Comparison of ENCODE assay signal across 9 cellular contexts in the genomic region with DNA sequence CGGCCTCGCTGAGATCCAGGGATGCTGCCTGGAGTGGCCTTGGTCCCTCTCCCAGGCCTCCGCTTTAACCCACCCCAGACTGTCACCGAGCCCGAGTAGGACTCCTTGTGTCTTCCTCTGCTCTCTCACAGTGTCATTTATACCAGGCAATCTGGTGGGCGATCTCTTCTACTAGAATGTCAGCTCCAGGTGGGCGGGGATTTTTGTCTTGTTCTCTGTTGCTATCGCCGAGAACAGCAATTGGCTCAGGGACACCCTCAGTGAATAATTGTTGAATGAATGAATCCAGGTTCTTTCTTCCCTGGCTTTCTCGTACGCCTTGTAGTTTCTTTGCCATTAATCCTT. TPM values are rescaled to one million over a fixed set of nuclear protein-coding genes. Genes with fewer than 3 reads are reported as not detected.
DNase-seq lines count a peak whose midpoint lies in the region; ATAC-seq, FAIRE-seq and TF ChIP-seq lines count a peak whose summit lies in the region.
"Had no signal": no experiment of that assay in that cellular context is flagged by ENCODE, and none has a peak within 500 bp of the region (broad histone marks: within the 10 kb centered on the region; RNA-seq: fewer than 3 reads in every experiment).

No MANE protein-coding gene starts in this region.

- H3K27ac ChIP-seq in H1 (ENCODE audit: low read depth, low read length) (peak overlapping the region; percentile 93), transverse colon (peak overlapping the region; percentile 87 to 94 (median 92))

- CTCF ChIA-PET in H1 (lab: Charles Lee; ENCODE audit: partially characterized antibody): interaction anchor here (1.3 to 11.4 kb wide), 4 partner anchors 11 to 26 kb away, joined by 3 to 108 read pairs (median 6); no protein-coding TSS in a partner anchor

- H3K4me3 ChIP-seq in H1 (ENCODE audit: extremely low read depth in 1 of 4, insufficient read depth in 2 of 4, low read depth in 3 of 4, low read length in 4 of 4): peak overlapping the region; percentile 93 to 100 (median 98)
- peak overlapping the region; percentile 69 to 92 (median 86) for H3K4me3 ChIP-seq in transverse colon

- peaks cover 4 to 8% of the 10 kb centered on the region in 2 experiments for H4K20me1 ChIP-seq in H1 (replicated peaks in 1 of 2; ENCODE audit: control insufficient read depth in 1 of 2, insufficient read depth in 2 of 2, low read length in 2 of 2)

- H3K56ac ChIP-seq in H1 (replicated peaks; ENCODE audit: insufficient read length, low read depth, low read length): peak overlapping the region; percentile 70

- TF ChIP-seq CTCF in H1 (IDR thresholded peaks at IDR 0.05; ENCODE audit: control extremely low read depth in 1 of 3, insufficient read depth in 1 of 3, low read depth in 1 of 3, low read length in 3 of 3) (no peak), nephron progenitor cell (IDR thresholded peaks at IDR 0.05) (no peak), transverse colon (IDR thresholded peaks at IDR 0.05) (no peak)

- peaks cover 42% of the 10 kb centered on the region for H3K36me3 Mint-ChIP-seq in nephron progenitor cell (ENCODE audit: low read depth)

- peak overlapping the region; percentile 69; the same call in 1 of the 2 replicates for H2BK5ac ChIP-seq in H1 (ENCODE audit: low read depth, low read length)

- no peak overlapping the region for H3K23ac ChIP-seq in H1 (ENCODE audit: insufficient read length)

- no peak for TF ChIP-seq RAD21 in H1 (IDR thresholded peaks at IDR 0.05 in 1 of 2, conservative IDR thresholded peaks at IDR 0.05 in 1 of 2; ENCODE audit: low read depth in 2 of 2, low read length in 2 of 2)

- intact Hi-C loops in transverse colon (cut with DNase I; ENCODE audit: low total_unique reads): no loop called here

- H3K27me3 ChIP-seq in H1 (replicated peaks in 1 of 4; ENCODE audit: control insufficient read depth in 3 of 4, extremely low read depth in 1 of 4, insufficient read depth in 3 of 4, low read length in 3 of 4): no peaks in the 10 kb centered on the region
- no peaks in the 10 kb centered on the region for H3K27me3 ChIP-seq in transverse colon

- peak overlapping the region; percentile 85 to 92 for H3K4me2 ChIP-seq in H1 (ENCODE audit: insufficient read depth in 1 of 2, low read depth in 2 of 2, low read length in 2 of 2)

- H3K79me1 ChIP-seq in H1 (ENCODE audit: low read depth, low read length): peaks cover 6% of the 10 kb centered on the region

- H2BK120ac ChIP-seq in H1 (replicated peaks; ENCODE audit: low read depth, low read length): no peak overlapping the region

- peak overlapping the region; percentile 75 for H2AK5ac ChIP-seq in H1 (ENCODE audit: low read depth, low read length)

- peak overlapping the region; percentile 46; the same call in 1 of the 2 replicates for H2AFZ ChIP-seq in H1 (ENCODE audit: low read length)

- no peak for FAIRE-seq in H1 (lab: Jason Lieb, UNC)

- H3K36me3 ChIP-seq in H1 (ENCODE audit: control insufficient read depth in 2 of 4, insufficient read depth in 4 of 4, low read length in 3 of 4) (peaks cover 6 to 29% (median 19%) of the 10 kb centered on the region in 4 experiments; a peak in 7 of 8 replicates), transverse colon (peaks cover 0 to 26% (median 10%) of the 10 kb centered on the region in 4 donors)

- no peak overlapping the region for H3K18ac ChIP-seq in H1 (ENCODE audit: extremely low read depth, low read length)

- peaks cover 8% of the 10 kb centered on the region; the same call in 1 of the 2 replicates for H3K23me2 ChIP-seq in H1 (ENCODE audit: low read depth, low read length)

- H3K4me1 ChIP-seq in H1 (replicated peaks in 1 of 4; ENCODE audit: control insufficient read depth in 3 of 4, insufficient read depth in 4 of 4, low read length in 3 of 4): peaks cover 0 to 6% (median under 1%) of the 10 kb centered on the region in 4 experiments; a peak in 2 of 7 replicates
- H3K4me1 ChIP-seq in transverse colon: peaks cover 17 to 36% (median 29%) of the 10 kb centered on the region in 4 donors

- H2BK20ac ChIP-seq in H1 (ENCODE audit: low read length): no peak overlapping the region

- DNase-seq in H1 (ENCODE audit: low read depth in 1 of 2, low spot score in 2 of 2) (no peak), nephron progenitor cell (no peak), transverse colon (no peak), NOMO-1 (lab: John Stamatoyannopoulos, UW; ENCODE audit: unreplicated experiment in 2 of 2) (no peak), NCI-H526 treated with DMSO at 0.1 percent for 48 hours (lab: John Stamatoyannopoulos, UW) (no peak)

- H3K9me3 Mint-ChIP-seq in nephron progenitor cell: no peaks in the 10 kb centered on the region

- in situ Hi-C loops in transverse colon (cut with MboI; ENCODE audit: low pct_ligation_motif_present in 1 of 4, low pct_unique_long_range_greater_than_20kb in 1 of 4, low sequenced_read_pairs in 3 of 4): no loop called here

- peak overlapping the region; percentile 95 for H3K27ac Mint-ChIP-seq in nephron progenitor cell

- ATAC-seq in GM21576 (IDR thresholded peaks at IDR 0.05; ENCODE audit: unreplicated experiment): peak; percentile 1
- peak; percentile 12 for ATAC-seq in SK-N-SH treated with all-trans-retinoic acid at 6 μM for 48 hours
- ATAC-seq in GM19397 (IDR thresholded peaks at IDR 0.05; ENCODE audit: unreplicated experiment): no peak

- peak overlapping the region; percentile 13 for H3K4ac ChIP-seq in H1 (replicated peaks; ENCODE audit: insufficient read length, low read depth, low read length)

- H2BK12ac ChIP-seq in H1 (ENCODE audit: low read depth, low read length): peak overlapping the region; percentile 41; the same call in 1 of the 2 replicates

- peaks cover 4 to 44% of the 10 kb centered on the region in 2 experiments for H3K79me2 ChIP-seq in H1 (ENCODE audit: control insufficient read depth in 1 of 2, insufficient read depth in 2 of 2, low read length in 2 of 2)

- TF ChIP-seq POLR2A in H1 (IDR thresholded peaks at IDR 0.05; ENCODE audit: control extremely low read depth in 1 of 2, low read depth in 2 of 2, low read length in 2 of 2) (no peak), transverse colon (IDR thresholded peaks at IDR 0.05) (no peak)

- H2BK15ac ChIP-seq in H1 (ENCODE audit: low read length): no peak overlapping the region

- H3K4me1 Mint-ChIP-seq in nephron progenitor cell: peaks cover 43% of the 10 kb centered on the region

- 13% methylated on average over 11 of the region's 11 CpGs; no CpG with 5 or more reads in 1 of the 2 experiments for WGBS in H1 (ENCODE audit: extremely low coverage in 1 of 2, insufficient coverage in 1 of 2, insufficient read length in 1 of 2, insufficient replicate concordance in 2 of 2, low coverage in 1 of 2, low lambda C conversion rate in 2 of 2, missing lambda C conversion rate in 1 of 2), 2 experiments
- whole genome bisulfite sequencing in transverse colon (ENCODE audit: low coverage in 1 of 2), 2 donors: 0 to 1% methylated on average over 2 to 11 of the region's 11 CpGs

- H3K4me3 Mint-ChIP-seq in nephron progenitor cell: peak overlapping the region; percentile 99

- POLR2A ChIA-PET in H1 (lab: Charles Lee; ENCODE audit: partially characterized antibody): interaction anchor here (0.6 to 4.7 kb wide), 10 partner anchors 9 to 104 kb away, joined by 3 to 23 read pairs (median 4); no protein-coding TSS in a partner anchor

- peak overlapping the region; percentile 76 to 91 (median 88) for H3K9ac ChIP-seq in H1 (replicated peaks in 1 of 4; ENCODE audit: extremely low read depth in 1 of 4, low read depth in 3 of 4, low read length in 3 of 4)

- no peaks in the 10 kb centered on the region for H3K27me3 Mint-ChIP-seq in nephron progenitor cell (ENCODE audit: low read depth, poor library complexity)

- H3K9me3 ChIP-seq in H1 (ENCODE audit: insufficient read depth in 2 of 2, low read depth in 1 of 2, low read length in 1 of 2) (no peaks in the 10 kb centered on the region), transverse colon (no peaks in the 10 kb centered on the region)

- no peak overlapping the region for H4K5ac ChIP-seq in H1 (ENCODE audit: insufficient read length, low read depth, low read length)

- no peak overlapping the region for H4K91ac ChIP-seq in H1 (replicated peaks; ENCODE audit: insufficient read length, low read length)

- H4K8ac ChIP-seq in H1 (ENCODE audit: extremely low read depth, insufficient read depth, low read length): peak overlapping the region; percentile 94

- TF ChIP-seq EP300 in H1 (IDR thresholded peaks at IDR 0.05; ENCODE audit: borderline replicate concordance in 1 of 2, low read depth in 2 of 2, low read length in 2 of 2) (no peak), transverse colon (IDR thresholded peaks at IDR 0.05; ENCODE audit: low read depth) (no peak)

- H3K14ac ChIP-seq in H1 (ENCODE audit: insufficient read length): no peak overlapping the region

RNA-seq across cellular contexts. Expression of gene DHX38, which starts 0.6 kb away (rescaled TPM):
- total RNA-seq in H1 (2021; fragmentation: NEBNext Ultra II Directional; extraction: Animal tissue kit (Norgen Biotek cat#: 25700)): 53.5 and 58.3 TPM in 2 replicates
- 27.3 and 43.6 TPM in 2 replicates for polyA plus RNA-seq in H1 (2011; rRNA removed)
- 58.0 TPM for polyA plus RNA-seq in H1 (2011; cell fraction: cytosol; rRNA removed)
- polyA plus RNA-seq in H1 (2011; cell fraction: nucleus; rRNA removed): 134 TPM
- polyA plus RNA-seq in H1 (2012, experiment 1 of 2): 58.4 to 76.4 TPM (median 70.3 TPM) in 4 replicates
- polyA plus RNA-seq in H1 (2012, experiment 2 of 2): 18.4 TPM
- 26.7 TPM for polyA plus RNA-seq in H1 (2013, experiment 1 of 2)
- 26.6 TPM for polyA plus RNA-seq in H1 (2013, experiment 2 of 2)
- polyA minus RNA-seq in H1 (2011; rRNA and poly(A)+ RNA removed): 51.2 and 78.2 TPM in 2 replicates
- polyA minus RNA-seq in H1 (2011; cell fraction: cytosol; rRNA and poly(A)+ RNA removed): 38.4 TPM
- polyA minus RNA-seq in H1 (2011; cell fraction: nucleus; rRNA and poly(A)+ RNA removed): 50.9 TPM
- 10 to 100 TPM; 37.6 to 60.8 (median 52.8) TPM for total RNA-seq in transverse colon

RNA-seq across cellular contexts. Expression of gene TXNL4B, which starts 0.8 kb away (rescaled TPM):
- 8.6 and 10.6 TPM in 2 replicates for total RNA-seq in H1 (2021; fragmentation: NEBNext Ultra II Directional; extraction: Animal tissue kit (Norgen Biotek cat#: 25700))
- polyA plus RNA-seq in H1 (2011; rRNA removed): 4.7 and 6.7 TPM in 2 replicates
- polyA plus RNA-seq in H1 (2011; cell fraction: cytosol; rRNA removed): 6.7 TPM
- 3.1 TPM for polyA plus RNA-seq in H1 (2011; cell fraction: nucleus; rRNA removed)
- 5.5 to 7.1 TPM (median 6.1 TPM) in 4 replicates for polyA plus RNA-seq in H1 (2012, experiment 1 of 2)
- 4.4 TPM for polyA plus RNA-seq in H1 (2012, experiment 2 of 2)
- polyA plus RNA-seq in H1 (2013, experiment 1 of 2): 5.6 TPM
- polyA plus RNA-seq in H1 (2013, experiment 2 of 2): 5.0 TPM
- 3.3 and 5.0 TPM in 2 replicates for polyA minus RNA-seq in H1 (2011; rRNA and poly(A)+ RNA removed)
- 3.4 TPM for polyA minus RNA-seq in H1 (2011; cell fraction: cytosol; rRNA and poly(A)+ RNA removed)
- 5.1 TPM for polyA minus RNA-seq in H1 (2011; cell fraction: nucleus; rRNA and poly(A)+ RNA removed)
- 10 to 100 TPM in 3 of 4 donors, 1 to 10 TPM in 1; 9.8 to 23.9 (median 12.8) TPM for total RNA-seq in transverse colon

RNA-seq across cellular contexts. Expression of gene HPR, which starts 31.2 kb away (rescaled TPM):
- total RNA-seq in H1 (2021; fragmentation: NEBNext Ultra II Directional; extraction: Animal tissue kit (Norgen Biotek cat#: 25700)): not detected in 2 replicates
- 0.14 and 0.24 TPM in 2 replicates for polyA plus RNA-seq in H1 (2011; rRNA removed)
- 0.10 TPM for polyA plus RNA-seq in H1 (2011; cell fraction: cytosol; rRNA removed)
- polyA plus RNA-seq in H1 (2011; cell fraction: nucleus; rRNA removed): not detected
- polyA plus RNA-seq in H1 (2012, experiment 1 of 2): 0.17 TPM in 1 of 4 replicates, not detected in the others
- polyA plus RNA-seq in H1 (2012, experiment 2 of 2): not detected
- not detected for polyA plus RNA-seq in H1 (2013, experiment 1 of 2)
- not detected for polyA plus RNA-seq in H1 (2013, experiment 2 of 2)
- not detected in 2 replicates for polyA minus RNA-seq in H1 (2011; rRNA and poly(A)+ RNA removed)
- not detected for polyA minus RNA-seq in H1 (2011; cell fraction: cytosol; rRNA and poly(A)+ RNA removed)
- polyA minus RNA-seq in H1 (2011; cell fraction: nucleus; rRNA and poly(A)+ RNA removed): not detected
- total RNA-seq in transverse colon: not detected
- total RNA-seq: T-helper 2 cell treated with Interferon-gamma antibody and Interleukin-4, amounts not matched to agents 100 ng/mL and 5 ng/mL, for 36 hours had no signal

RNA-seq across cellular contexts. Expression of gene HP, which starts 39.9 kb away (rescaled TPM):
- not detected in 2 replicates for total RNA-seq in H1 (2021; fragmentation: NEBNext Ultra II Directional; extraction: Animal tissue kit (Norgen Biotek cat#: 25700))
- polyA plus RNA-seq in H1 (2011; rRNA removed): not detected in 2 replicates
- polyA plus RNA-seq in H1 (2011; cell fraction: cytosol; rRNA removed): 0.08 TPM
- not detected for polyA plus RNA-seq in H1 (2011; cell fraction: nucleus; rRNA removed)
- 0.19 TPM in 1 of 4 replicates, not detected in the others for polyA plus RNA-seq in H1 (2012, experiment 1 of 2)
- not detected for polyA plus RNA-seq in H1 (2012, experiment 2 of 2)
- not detected for polyA plus RNA-seq in H1 (2013, experiment 1 of 2)
- not detected for polyA plus RNA-seq in H1 (2013, experiment 2 of 2)
- polyA minus RNA-seq in H1 (2011; rRNA and poly(A)+ RNA removed): not detected in 2 replicates
- polyA minus RNA-seq in H1 (2011; cell fraction: cytosol; rRNA and poly(A)+ RNA removed): not detected
- polyA minus RNA-seq in H1 (2011; cell fraction: nucleus; rRNA and poly(A)+ RNA removed): not detected
- total RNA-seq in transverse colon: 1 to 10 TPM in 1 of 4 donors, not detected in 3; 1.9 TPM
- total RNA-seq: T-helper 2 cell treated with Interferon-gamma antibody and Interleukin-4, amounts not matched to agents 100 ng/mL and 5 ng/mL, for 36 hours had no signal
